In genomic region chr2:158692372-158693103, GRCh38 we compare ENCODE assay signal across 18 cellular contexts.
"Had no signal": no experiment of that assay in that cellular context is flagged by ENCODE, and none has a peak within 500 bp of the region (broad histone marks: within the 10 kb centered on the region; RNA-seq: fewer than 3 reads in every experiment).

No MANE protein-coding gene starts in this region.

- FAIRE-seq: endothelial cell of umbilical vein had no signal

- H3K4me3 ChIP-seq: gastroesophageal sphincter, heart right ventricle, lower lobe of right lung, psoas muscle, right lobe of liver, stomach, testis, upper lobe of left lung had no signal

- H3K4me1 ChIP-seq: gastroesophageal sphincter, lower lobe of right lung, psoas muscle, right lobe of liver, stomach had no signal

- H3K27me3 ChIP-seq: brain microvascular endothelial cell, heart right ventricle, right lobe of liver, stomach, testis, upper lobe of left lung had no signal

- H3K36me3 ChIP-seq: brain microvascular endothelial cell, gastroesophageal sphincter, heart right ventricle, lower lobe of right lung, right lobe of liver, stomach, upper lobe of left lung had no signal

- H3K9me3 ChIP-seq: psoas muscle, right lobe of liver had no signal

- H3K27ac ChIP-seq: brain microvascular endothelial cell, gastroesophageal sphincter, heart right ventricle, lower lobe of right lung, psoas muscle, right lobe of liver, stomach, testis, upper lobe of left lung had no signal

- ATAC-seq: gastroesophageal sphincter, heart right ventricle, left cardiac atrium, psoas muscle had no signal

- DNase-seq: activated CD4-positive, alpha-beta T cell treated with anti-CD3 and anti-CD28 coated beads, Interleukin-2, amount 10 ng/mL, durations not matched to agents 24 days and 14 days; activated CD4-positive, CD25-positive, alpha-beta regulatory T cell; activated CD8-positive, alpha-beta memory T cell treated with anti-CD3 and anti-CD28 coated beads, Interleukin-2, amount 50 U/mL, for 48 hours; activated gamma-delta T cell treated with Interleukin-2 at 50 U/mL for 16 hours; brain microvascular endothelial cell; effector CD8-positive, alpha-beta T cell; heart right ventricle; left cardiac atrium; lower lobe of right lung; nephron progenitor cell; occipital lobe; psoas muscle; right lobe of liver; stomach; upper lobe of left lung had no signal
